Comparison of ENCODE assay signal across 8 cellular contexts in genomic region chr6:125310994-125311649, GRCh38. TPM values are rescaled to one million over a fixed set of nuclear protein-coding genes. Genes with fewer than 3 reads are reported as not detected.
DNase-seq lines count a peak whose midpoint lies in the region; ATAC-seq and TF ChIP-seq lines count a peak whose summit lies in the region.

No MANE protein-coding gene starts in this region.

- H3K4me3 ChIP-seq in Caco-2 (ENCODE audit: low read depth, low read length) = no peak overlapping the region
- H3K4me3 ChIP-seq in prostate gland = no peak overlapping the region

- H3K4me1 ChIP-seq in Caco-2 (peaks cover 28% of the 10 kb centered on the region), prostate gland (replicated peaks) (no peaks in the 10 kb centered on the region)

- H3K27me3 ChIP-seq in Caco-2 (replicated peaks; ENCODE audit: control insufficient read depth, insufficient read depth, low read length) (no peaks in the 10 kb centered on the region), prostate gland (replicated peaks; ENCODE audit: insufficient read depth) (no peaks in the 10 kb centered on the region)

- no peak overlapping the region for H3K4me3 Mint-ChIP-seq in Caco-2 (ENCODE audit: unreplicated experiment)

- WGBS in prostate gland = 41% methylated on average over 7 of the region's 7 CpGs

- no TSS peak for BruUV-seq in Caco-2 (replicated peaks; lab: Mats Ljungman, UMichigan)

- H3K9me3 ChIP-seq in Caco-2 (no peaks in the 10 kb centered on the region), prostate gland (no peaks in the 10 kb centered on the region)

- intact Hi-C loops in Caco-2 (cut with micrococcal nuclease; ENCODE audit: unreplicated experiment) (loop anchor here (1.0 to 10.0 kb wide), 7 partner anchors 196 to 646 kb away; partner anchors contain the start of gene HINT3), prostate gland (cut with DNase I) (loop anchor here (2.0 to 5.0 kb wide), 2 partner anchors 441 to 458 kb away; no protein-coding TSS in a partner anchor)

- peaks cover 21% of the 10 kb centered on the region for H3K4me1 Mint-ChIP-seq in Caco-2 (ENCODE audit: low read depth, unreplicated experiment)

- DNase-seq in Caco-2 = peak in 1 of 2 experiments; percentile 45
- peak; percentile 90 for DNase-seq in NCI-H2107 treated with DMSO at 0.1 percent for 48 hours (lab: John Stamatoyannopoulos, UW; ENCODE audit: unreplicated experiment)
- DNase-seq in glomerular visceral epithelial cell (ENCODE audit: extremely low spot score) = peak; percentile 60
- peak; percentile 32 for DNase-seq in prostate gland (ENCODE audit: low spot score)
- no peak for DNase-seq in activated CD4-positive, CD25-positive, alpha-beta regulatory T cell treated with anti-CD3 and anti-CD28 coated beads, Interleukin-2, amount 50 U/mL, for 72 hours

- TF ChIP-seq POLR2A in prostate gland (IDR thresholded peaks at IDR 0.05) = no peak

- H3K27me3 Mint-ChIP-seq in Caco-2 (ENCODE audit: insufficient read depth, unreplicated experiment) = no peaks in the 10 kb centered on the region

- H3K9me3 Mint-ChIP-seq in Caco-2 (ENCODE audit: unreplicated experiment) = no peaks in the 10 kb centered on the region

- TF ChIP-seq CTCF in Caco-2 (IDR thresholded peaks at IDR 0.05; ENCODE audit: insufficient read depth in 1 of 2, low read depth in 1 of 2, low read length in 1 of 2, severe bottlenecking in 1 of 2, unreplicated experiment in 1 of 2) (peak; percentile 59 to 68), VCaP (conservative IDR thresholded peaks at IDR 0.05) (peak; percentile 81), prostate gland (IDR thresholded peaks at IDR 0.05) (peak; percentile 21 to 73 (median 66))

- H3K27ac ChIP-seq in VCaP (no peak overlapping the region), prostate gland (no peak overlapping the region)

- ATAC-seq in GM19023 (IDR thresholded peaks at IDR 0.05; ENCODE audit: unreplicated experiment) = peak; percentile 78
- ATAC-seq in HG03095 (IDR thresholded peaks at IDR 0.05; ENCODE audit: unreplicated experiment) = peak; percentile 80

- no peak overlapping the region for H3K27ac Mint-ChIP-seq in Caco-2 (ENCODE audit: unreplicated experiment)

- CTCF ChIA-PET in Caco-2 (lab: Charles Lee) = no interaction called here

- POLR2A ChIA-PET in Caco-2 (lab: Charles Lee) = no interaction called here

- H3K36me3 ChIP-seq in Caco-2 (ENCODE audit: control insufficient read depth, insufficient read depth, low read length) (no peaks in the 10 kb centered on the region), prostate gland (no peaks in the 10 kb centered on the region)

- H3K36me3 Mint-ChIP-seq in Caco-2 (ENCODE audit: insufficient read depth, unreplicated experiment) = no peaks in the 10 kb centered on the region

RNA-seq across cellular contexts. Expression of gene HDDC2, which starts 9.4 kb away (rescaled TPM):
- total RNA-seq in Caco-2 (2022) (62.1 and 66.5 TPM in 2 replicates), prostate gland (10 to 100 TPM; 50.4 to 50.9 TPM)
